13 cellular contexts compared by ENCODE assay signal in genomic region chr15:41965441-41966413, GRCh38. TPM values are rescaled to one million over a fixed set of nuclear protein-coding genes. Genes with fewer than 3 reads are reported as not detected.
DNase-seq lines count a peak whose midpoint lies in the region; ATAC-seq and TF ChIP-seq lines count a peak whose summit lies in the region.
"Had no signal": no experiment of that assay in that cellular context is flagged by ENCODE, and none has a peak within 500 bp of the region (broad histone marks: within the 10 kb centered on the region; RNA-seq: fewer than 3 reads in every experiment).

No MANE protein-coding gene starts in this region.

- H3K9ac ChIP-seq in Karpas-422 (ENCODE audit: low read length) (no peak overlapping the region), subcutaneous abdominal adipose tissue (ENCODE audit: low read length in 5 of 5) (peak overlapping the region in 1 of 5 donors; percentile 37)

- no peaks in the 10 kb centered on the region for H3K27me3 ChIP-seq in Karpas-422 (ENCODE audit: low read length)
- H3K27me3 ChIP-seq in layer of hippocampus (ENCODE audit: control insufficient read depth, insufficient read depth, low read length): no peaks in the 10 kb centered on the region
- H3K27me3 ChIP-seq in subcutaneous abdominal adipose tissue (ENCODE audit: control insufficient read depth in 5 of 5, insufficient read depth in 4 of 5, low read length in 5 of 5): no peaks in the 10 kb centered on the region

- peaks cover 65% of the 10 kb centered on the region for H3K36me3 Mint-ChIP-seq in activated T-helper 17 cell treated with anti-CD3 and anti-CD28 coated beads, Interleukin-2, amount 50 U/mL, for 72 hours (ENCODE audit: low read depth)
- H3K36me3 Mint-ChIP-seq: IgD-negative memory B cell had no signal

- H3K4me3 ChIP-seq in Karpas-422 (ENCODE audit: low read length) (no peak overlapping the region), subcutaneous abdominal adipose tissue (ENCODE audit: low read depth in 1 of 5, low read length in 5 of 5) (no peak overlapping the region), foreskin fibroblast (ENCODE audit: low read depth in 1 of 2, low read length in 2 of 2) (no peak overlapping the region)

- H2AFZ ChIP-seq in Karpas-422 (ENCODE audit: low read length): no peak overlapping the region

- peak overlapping the region; percentile 79 for H3K27ac Mint-ChIP-seq in activated T-helper 17 cell treated with anti-CD3 and anti-CD28 coated beads, Interleukin-2, amount 50 U/mL, for 72 hours

- no peak overlapping the region for H3K4me2 ChIP-seq in Karpas-422 (ENCODE audit: low read depth, low read length, poor library complexity, severe bottlenecking)

- peaks cover 84% of the 10 kb centered on the region for H3K79me2 ChIP-seq in Karpas-422 (ENCODE audit: low read length)

- DNase-seq in Karpas-422 (no peak), foreskin fibroblast (no peak)
- DNase-seq in activated naive CD4-positive, alpha-beta T cell treated with Interleukin-2 at 50 U/mL for 16 hours: no peak
- DNase-seq: DMS79 treated with DMSO at 0.1 percent for 48 hours, SHP77 treated with DMSO at 0.1 percent for 48 hours had no signal

- no peak for ATAC-seq in activated T-helper 17 cell treated with anti-CD3 and anti-CD28 coated beads, Interleukin-2, amount 50 U/mL, for 72 hours (replicated peaks)
- no peak for ATAC-seq in GM21723 (IDR thresholded peaks at IDR 0.05; ENCODE audit: unreplicated experiment)

- H3K9me3 Mint-ChIP-seq in activated T-helper 17 cell treated with anti-CD3 and anti-CD28 coated beads, Interleukin-2, amount 50 U/mL, for 72 hours: no peaks in the 10 kb centered on the region
- H3K9me3 Mint-ChIP-seq: IgD-negative memory B cell, neural crest cell had no signal

- H3K27ac ChIP-seq in Karpas-422 (ENCODE audit: low read length): peak overlapping the region; percentile 95
- H3K27ac ChIP-seq in layer of hippocampus (ENCODE audit: low read depth, low read length): peak overlapping the region; percentile 10
- peak overlapping the region; percentile 26 for H3K27ac ChIP-seq in subcutaneous abdominal adipose tissue (ENCODE audit: low read depth, low read length)

- no peaks in the 10 kb centered on the region for H3K27me3 Mint-ChIP-seq in activated T-helper 17 cell treated with anti-CD3 and anti-CD28 coated beads, Interleukin-2, amount 50 U/mL, for 72 hours
- H3K27me3 Mint-ChIP-seq: IgD-negative memory B cell had no signal

- TF ChIP-seq CTCF in foreskin fibroblast (IDR thresholded peaks at IDR 0.05; ENCODE audit: low read depth, low read length): no peak

- peak overlapping the region; percentile 44 for H3K4me3 Mint-ChIP-seq in activated T-helper 17 cell treated with anti-CD3 and anti-CD28 coated beads, Interleukin-2, amount 50 U/mL, for 72 hours
- H3K4me3 Mint-ChIP-seq: neural crest cell had no signal

- no peaks in the 10 kb centered on the region for H4K20me1 ChIP-seq in Karpas-422 (ENCODE audit: insufficient read depth, low read depth, low read length)

- no peaks in the 10 kb centered on the region for H3K36me3 ChIP-seq in Karpas-422 (ENCODE audit: insufficient read depth, low read length)
- no peaks in the 10 kb centered on the region for H3K36me3 ChIP-seq in subcutaneous abdominal adipose tissue (ENCODE audit: control insufficient read depth in 5 of 5, insufficient read depth in 5 of 5, low read length in 5 of 5)

- H3K4me1 ChIP-seq in Karpas-422 (ENCODE audit: low read length) (peaks cover 46% of the 10 kb centered on the region), subcutaneous abdominal adipose tissue (ENCODE audit: control insufficient read depth in 5 of 5, insufficient read depth in 5 of 5, low read length in 5 of 5) (peaks cover 1 to 58% (median 54%) of the 10 kb centered on the region in 5 donors)

- H3K9me2 ChIP-seq in Karpas-422 (replicated peaks; ENCODE audit: insufficient read depth, low read length): no peaks in the 10 kb centered on the region

- H3K4me1 Mint-ChIP-seq in activated T-helper 17 cell treated with anti-CD3 and anti-CD28 coated beads, Interleukin-2, amount 50 U/mL, for 72 hours: peaks cover 54% of the 10 kb centered on the region

- H3K9me3 ChIP-seq in Karpas-422 (ENCODE audit: low read length) (no peaks in the 10 kb centered on the region), subcutaneous abdominal adipose tissue (ENCODE audit: control insufficient read depth in 5 of 5, low read length in 5 of 5) (no peaks in the 10 kb centered on the region)

RNA-seq across cellular contexts. Expression of gene EHD4, which starts 6.6 kb away (rescaled TPM):
- 19.9 and 20.4 TPM in 2 replicates for total RNA-seq in Karpas-422 (2014; rRNA removed; shearing (Covaris generic); ENCODE audit: low replicate concordance)
- 10 to 100 TPM; 51.0 to 56.3 TPM for total RNA-seq in activated T-helper 17 cell treated with anti-CD3 and anti-CD28 coated beads, Interleukin-2, amount 50 U/mL, for 72 hours

RNA-seq across cellular contexts. Expression of gene PLA2G4E, which starts 55.1 kb away (rescaled TPM):
- not detected in 2 replicates for total RNA-seq in Karpas-422 (2014; rRNA removed; shearing (Covaris generic); ENCODE audit: low replicate concordance)
- total RNA-seq in activated T-helper 17 cell treated with anti-CD3 and anti-CD28 coated beads, Interleukin-2, amount 50 U/mL, for 72 hours: under 1 TPM in 1 of 2 donors, not detected in 1; 0.13 TPM
- total RNA-seq: endothelial cell of umbilical vein, neural crest cell, subcutaneous adipose tissue had no signal

Comparison
In these comparisons a context has a peak if more than half of its experiments do, and no peak if none do; other contexts are left out.
1. H3K27ac ChIP-seq: peak in every context shown above with its lines; median percentile 95 in Karpas-422; 26 in subcutaneous abdominal adipose tissue; 10 in layer of hippocampus.